8 cellular contexts compared by ENCODE assay signal in genomic region chr17:46276728-46277479, GRCh38. TPM values are rescaled to one million over a fixed set of nuclear protein-coding genes. Genes with fewer than 3 reads are reported as not detected.
DNase-seq lines count a peak whose midpoint lies in the region; ATAC-seq, FAIRE-seq and TF ChIP-seq lines count a peak whose summit lies in the region.
"Not testable (repeated sequence)": the region's sequence is repeated elsewhere in the genome, so short reads cannot be mapped to it uniquely, and the experiment has no call there.

No MANE protein-coding gene starts in this region.

- not testable (repeated sequence) for H2AFZ ChIP-seq in H9 (ENCODE audit: low read length)

- H3K4me1 ChIP-seq in A549: peaks cover 11% of the 10 kb centered on the region
- not testable (repeated sequence) for H3K4me1 ChIP-seq in H9 (ENCODE audit: insufficient read depth, low read length)

- WGBS in A549 (ENCODE audit: missing lambda C conversion rate): 71% methylated on average over 3 of the region's 3 CpGs
- WGBS in H9 (ENCODE audit: extremely low coverage, insufficient read length, low lambda C conversion rate): no CpG with 5 or more reads among the region's 3 CpGs

- H3K4me1 Mint-ChIP-seq in H9, brain: not testable (repeated sequence)

- DNase-seq in A549 (ENCODE audit: low read depth in 1 of 2, low spot score in 1 of 2): not testable (repeated sequence)
- peak; percentile 58 for DNase-seq in H9
- DNase-seq in NCI-H1436 (lab: John Stamatoyannopoulos, UW): peak; percentile 37
- peak; percentile 40 for DNase-seq in NCI-H510A treated with DMSO at 0.1 percent for 48 hours (lab: John Stamatoyannopoulos, UW)
- DNase-seq in SHP77 (lab: John Stamatoyannopoulos, UW): peak; percentile 76 to 77
- peak; percentile 45 for DNase-seq in iPS-NIHi7 (ENCODE audit: extremely low spot score)
- peak; percentile 43 for DNase-seq in midbrain (lab: John Stamatoyannopoulos, UW)

- not testable (repeated sequence) for H3T11ph ChIP-seq in H9 (ENCODE audit: low read length)

- CTCF ChIA-PET in A549 (lab: Yijun Ruan, JAX): interaction anchor here (0.6 to 20.4 kb wide), 8 partner anchors 10 to 691 kb away, joined by 3 to 169 read pairs (median 4); no protein-coding TSS in a partner anchor

- not testable (repeated sequence) for H3K9ac ChIP-seq in H9 (ENCODE audit: extremely low read depth, insufficient read length, low read length)

- not testable (repeated sequence) for H3K23me2 ChIP-seq in H9 (ENCODE audit: insufficient read length, low read depth, low read length, poor library complexity, severe bottlenecking)

- H3K56ac ChIP-seq in H9 (ENCODE audit: insufficient read length, low read depth, low read length): not testable (repeated sequence)

- not testable (repeated sequence) for H3K36me3 Mint-ChIP-seq in H9 (ENCODE audit: insufficient read depth in 1 of 3, low read depth in 3 of 3); brain

- not testable (repeated sequence) for H2BK15ac ChIP-seq in H9 (ENCODE audit: low read depth, low read length)

- not testable (repeated sequence) for H3K9me3 Mint-ChIP-seq in H9, brain

- not testable (repeated sequence) for H3K18ac ChIP-seq in H9 (ENCODE audit: insufficient read length, low read depth, low read length)

- not testable (repeated sequence) for H2BK20ac ChIP-seq in H9 (ENCODE audit: low read depth, low read length, poor library complexity, severe bottlenecking)

- not testable (repeated sequence) for H4K20me1 ChIP-seq in H9 (ENCODE audit: control insufficient read depth, insufficient read depth, insufficient read length)

- peak; percentile 17 to 33; a peak in 2 of 6 replicates for ATAC-seq in A549

- not testable (repeated sequence) for TF ChIP-seq CTCF in A549 (IDR thresholded peaks at IDR 0.05); H9 (conservative IDR thresholded peaks at IDR 0.05); brain (conservative IDR thresholded peaks at IDR 0.05)

- not testable (repeated sequence) for TF ChIP-seq EP300 in A549 (IDR thresholded peaks at IDR 0.05)

- H2AK5ac ChIP-seq in H9 (ENCODE audit: insufficient read length, low read length): not testable (repeated sequence)

- FAIRE-seq in A549 (lab: Jason Lieb, UNC): not testable (repeated sequence)

- not testable (repeated sequence) for H2BK5ac ChIP-seq in H9 (ENCODE audit: insufficient read length, low read length)

- H4K8ac ChIP-seq in H9 (replicated peaks; ENCODE audit: insufficient read length, low read depth, low read length): not testable (repeated sequence)

- H3K27ac ChIP-seq in A549; H9 (ENCODE audit: insufficient read length, low read depth, low read length): not testable (repeated sequence)

- not testable (repeated sequence) for H3K79me1 ChIP-seq in H9 (ENCODE audit: insufficient read depth, low read depth, low read length, poor library complexity, severe bottlenecking)

- not testable (repeated sequence) for H3K4ac ChIP-seq in H9 (ENCODE audit: low read depth, low read length)

- H3K4me3 ChIP-seq in A549: not testable (repeated sequence)

- H3K79me2 ChIP-seq in H9 (ENCODE audit: insufficient read depth, low read length): not testable (repeated sequence)

- not testable (repeated sequence) for H3K4me2 ChIP-seq in A549; H9 (ENCODE audit: insufficient read depth, insufficient read length, low read length)

- not testable (repeated sequence) for TF ChIP-seq RAD21 in A549 (conservative IDR thresholded peaks at IDR 0.05 in 1 of 2, IDR thresholded peaks at IDR 0.05 in 1 of 2)

- H4K5ac ChIP-seq in H9 (ENCODE audit: insufficient read length, low read depth, low read length): not testable (repeated sequence)

- not testable (repeated sequence) for H2BK120ac ChIP-seq in H9 (ENCODE audit: low read depth, low read length, poor library complexity, severe bottlenecking)

- H3K23ac ChIP-seq in H9 (ENCODE audit: insufficient read length, low read depth, low read length): not testable (repeated sequence)

- not testable (repeated sequence) for H2BK12ac ChIP-seq in H9 (ENCODE audit: insufficient read length, low read depth, low read length)

- H3K27me3 Mint-ChIP-seq in H9 (ENCODE audit: low read depth) (peaks cover 13% of the 10 kb centered on the region), brain (peaks cover 31% of the 10 kb centered on the region)

- not testable (repeated sequence) for H3K14ac ChIP-seq in H9 (ENCODE audit: insufficient read depth, low read length)

- H3K4me3 Mint-ChIP-seq in H9, brain: not testable (repeated sequence)

- H3K27me3 ChIP-seq in H9 (ENCODE audit: insufficient read depth, low read length): not testable (repeated sequence)

- TF ChIP-seq POLR2A in A549 (IDR thresholded peaks at IDR 0.05; ENCODE audit: low read length): not testable (repeated sequence)

- POLR2A ChIA-PET in A549 (lab: Yijun Ruan, JAX): interaction anchor here (2.7 kb wide), 1 partner anchor 10 kb away, joined by 15 read pairs; no protein-coding TSS in a partner anchor

- H3K9me3 ChIP-seq in A549; H9 (ENCODE audit: control insufficient read depth, low read depth, low read length): not testable (repeated sequence)

- H3K27ac Mint-ChIP-seq in H9: peak overlapping the region; percentile 13 to 87 (median 44); a peak in 3 of 7 replicates
- peak overlapping the region in 4 of 5 experiments; percentile 4 to 81 (median 26) for H3K27ac Mint-ChIP-seq in brain

- H4K91ac ChIP-seq in H9 (ENCODE audit: insufficient read length, low read depth, low read length): not testable (repeated sequence)

TF ChIP-seq in A549, 52 proteins besides CTCF, POLR2A, EP300 and RAD21:
- TF ChIP-seq KDM5A (IDR thresholded peaks at IDR 0.05): 0 out of 2 replicates have a peak, but pooled peaks have one; percentile 4

RNA-seq across cellular contexts. Expression of gene LRRC37A, which starts 18.0 kb away (rescaled TPM):
- polyA plus RNA-seq in A549 (2011; rRNA removed): 2.4 and 2.6 TPM in 2 replicates
- 0.98 and 1.2 TPM in 2 replicates for polyA plus RNA-seq in A549 (2012; cell fraction: cytosol; rRNA removed)
- 1.0 and 1.2 TPM in 2 replicates for polyA plus RNA-seq in A549 (2012; cell fraction: nucleus; rRNA removed)
- 0.36 to 0.43 TPM (median 0.36 TPM) in 3 replicates for polyA plus RNA-seq in A549 (2017; fragmentation: RNase III; extraction: RNeasy Plus Mini Kit Qiagen cat#74134 plus additional on column Dnase treatment)
- 3.1 and 4.4 TPM in 2 replicates for polyA minus RNA-seq in A549 (2011; rRNA and poly(A)+ RNA removed)
- total RNA-seq in H9 (2021): 1.9 and 2.0 TPM in 2 replicates
- 1.6 TPM for polyA plus RNA-seq in brain (ENCODE audit: insufficient read depth, low read depth, low replicate concordance)
